Comparison of ENCODE assay signal across 8 cellular contexts in genomic region chr12:113424915-113425823, GRCh38. TPM values are rescaled to one million over a fixed set of nuclear protein-coding genes. Genes with fewer than 3 reads are reported as not detected.
A peak's percentile ranks its signal among the peaks of the same experiment; 100 is the strongest.
DNase-seq lines count a peak whose midpoint lies in the region; ATAC-seq, FAIRE-seq and TF ChIP-seq lines count a peak whose summit lies in the region.

No MANE protein-coding gene starts in this region.

- H3K36me3 ChIP-seq in cardiac muscle cell (no peaks in the 10 kb centered on the region), psoas muscle (ENCODE audit: insufficient read depth in 1 of 2, low read depth in 1 of 2) (no peaks in the 10 kb centered on the region)

- H3K4me3 ChIP-seq in cardiac muscle cell (no peak overlapping the region), psoas muscle (no peak overlapping the region)

- intact Hi-C loops in psoas muscle (cut with DNase I), result loop anchor here (1.0 to 5.0 kb wide), 4 partner anchors 93 to 233 kb away; no protein-coding TSS in a partner anchor

- WGBS in psoas muscle, 3 donors, result 53 to 56% (median 53%) methylated on average over 19 to 20 of the region's 20 CpGs

- ATAC-seq in psoas muscle (peak in 3 of 4 donors; percentile 53 to 80 (median 70)), GM18511 (IDR thresholded peaks at IDR 0.05; ENCODE audit: unreplicated experiment) (no peak)

- TF ChIP-seq CTCF in AG09319 (IDR thresholded peaks at IDR 0.05; ENCODE audit: low read depth, low read length), result peak; percentile 86
- TF ChIP-seq CTCF in GM20000 (IDR thresholded peaks at IDR 0.05; ENCODE audit: extremely low read depth, missing control alignments), result peak; percentile 67
- TF ChIP-seq CTCF in cardiac muscle cell (IDR thresholded peaks at IDR 0.05; ENCODE audit: low read depth, low read length), result peak; percentile 94
- TF ChIP-seq CTCF in psoas muscle (IDR thresholded peaks at IDR 0.05), result peak; percentile 78

- no peak overlapping the region for H3K27ac ChIP-seq in cardiac muscle cell
- no peak overlapping the region for H3K27ac ChIP-seq in psoas muscle

- peaks cover 12% of the 10 kb centered on the region for H3K27me3 ChIP-seq in cardiac muscle cell
- no peaks in the 10 kb centered on the region for H3K27me3 ChIP-seq in psoas muscle (ENCODE audit: insufficient read depth in 3 of 3, low read length in 2 of 3)

- H3K9me3 ChIP-seq in cardiac muscle cell (ENCODE audit: low read depth) (no peaks in the 10 kb centered on the region), psoas muscle (no peaks in the 10 kb centered on the region)

- DNase-seq in AG09319 (ENCODE audit: extremely low read depth, low read depth), result no peak
- peak; percentile 69 for DNase-seq in GM20000 (ENCODE audit: low spot score)
- peak; percentile 14 for DNase-seq in RCC 7860 (ENCODE audit: low spot score)
- DNase-seq in activated naive CD4-positive, alpha-beta T cell treated with anti-CD3 and anti-CD28 coated beads, Interleukin-2, amount 50 U/mL, for 16 hours, result peak; percentile 48
- peak; percentile 44 to 75 for DNase-seq in cardiac muscle cell (ENCODE audit: low read depth in 1 of 2, low spot score in 1 of 2)
- DNase-seq in psoas muscle, result peak; percentile 45 to 71
- DNase-seq in middle frontal gyrus (ENCODE audit: extremely low spot score, low spot score), result no peak

- H3K4me1 ChIP-seq in cardiac muscle cell (ENCODE audit: low read depth), result no peaks in the 10 kb centered on the region
- H3K4me1 ChIP-seq in psoas muscle, result no peaks in the 10 kb centered on the region

- no peak for FAIRE-seq in RCC 7860 (lab: Jason Lieb, UNC)

RNA-seq across cellular contexts. Expression of gene SDSL, which starts 3.0 kb away (rescaled TPM):
- total RNA-seq in cardiac muscle cell, result 4.5 and 14.6 TPM in 2 replicates
- 13.2 and 23.1 TPM in 2 replicates for polyA plus RNA-seq in cardiac muscle cell
- 1 to 10 TPM in 2 of 4 donors, under 1 TPM in 2; 0.89 to 6.0 (median 2.2) TPM for total RNA-seq in psoas muscle
- 1 to 10 TPM in 1 of 3 donors, under 1 TPM in 2; 0.48 to 2.1 (median 0.53) TPM for polyA plus RNA-seq in psoas muscle

RNA-seq across cellular contexts. Expression of gene SDS, which starts 21.5 kb away (rescaled TPM):
- not detected in 2 replicates for total RNA-seq in cardiac muscle cell
- not detected in 2 replicates for polyA plus RNA-seq in cardiac muscle cell
- total RNA-seq in psoas muscle, result under 1 TPM in 2 of 4 donors, not detected in 2; 0.63 to 0.91 TPM
- polyA plus RNA-seq in psoas muscle, result under 1 TPM in 2 of 3 donors, not detected in 1; 0.05 to 0.13 TPM

RNA-seq across cellular contexts. Expression of gene LHX5, which starts 46.5 kb away (rescaled TPM):
- total RNA-seq in cardiac muscle cell (not detected in 2 replicates), psoas muscle (not detected)
- polyA plus RNA-seq in cardiac muscle cell (not detected in 2 replicates), psoas muscle (not detected)

Comparison
In these comparisons a context has a peak if more than half of its experiments do, and no peak if none do; other contexts are left out.
1. DNase-seq: peak in GM20000 (single experiment), RCC 7860 (single experiment), activated naive CD4-positive, alpha-beta T cell treated with anti-CD3 and anti-CD28 coated beads, Interleukin-2, amount 50 U/mL, for 16 hours (single experiment), cardiac muscle cell (2 of 2) and psoas muscle (2 of 2); none in AG09319 (single experiment) and middle frontal gyrus (single experiment).
2. Peak in every context shown above with its lines, with median percentiles within 50 percentile points of each other: CTCF ChIP-seq.